8 cellular contexts compared by ENCODE assay signal in genomic region chr15:73560501-73561117, GRCh38.
A peak's percentile ranks its signal among the peaks of the same experiment; 100 is the strongest.
DNase-seq lines count a peak whose midpoint lies in the region; ATAC-seq and TF ChIP-seq lines count a peak whose summit lies in the region.

No MANE protein-coding gene starts in this region.

- TF ChIP-seq CTCF in LNCaP clone FGC (IDR thresholded peaks at IDR 0.05; ENCODE audit: control insufficient read depth, extremely low read depth, insufficient read depth), result peak; percentile 48
- peak in 4 of 6 experiments; percentile 54 to 63 (median 60) for TF ChIP-seq CTCF in Peyer's patch (IDR thresholded peaks at IDR 0.05)

- TF ChIP-seq POLR2A in Peyer's patch (IDR thresholded peaks at IDR 0.05), result no peak

- H3K4me3 Mint-ChIP-seq in effector memory CD8-positive, alpha-beta T cell, result no peak overlapping the region
- no peak overlapping the region for H3K4me3 Mint-ChIP-seq in naive B cell

- H3K4me3 ChIP-seq in LNCaP clone FGC (ENCODE audit: low read depth, low read length) (no peak overlapping the region), Peyer's patch (no peak overlapping the region)

- H3K9me3 Mint-ChIP-seq in effector memory CD8-positive, alpha-beta T cell, result no peaks in the 10 kb centered on the region
- H3K9me3 Mint-ChIP-seq in naive B cell, result no peaks in the 10 kb centered on the region

- H3K27me3 Mint-ChIP-seq in effector memory CD8-positive, alpha-beta T cell, result no peaks in the 10 kb centered on the region
- H3K27me3 Mint-ChIP-seq in naive B cell, result no peaks in the 10 kb centered on the region

- peaks cover 0 to 75% (median 0%) of the 10 kb centered on the region in 3 donors for H3K36me3 ChIP-seq in Peyer's patch

- DNase-seq in DMS53 treated with DMSO at 0.1 percent for 48 hours (lab: John Stamatoyannopoulos, UW; ENCODE audit: unreplicated experiment) (peak; percentile 69), LNCaP clone FGC (ENCODE audit: low read depth) (peak; percentile 71), Peyer's patch (no peak), naive B cell (peak; percentile 24)
- DNase-seq in effector memory CD8-positive, alpha-beta T cell, result peak; percentile 5 to 6 (median 6)

- H3K27ac Mint-ChIP-seq in effector memory CD8-positive, alpha-beta T cell, result no peak overlapping the region
- H3K27ac Mint-ChIP-seq in naive B cell, result no peak overlapping the region

- peaks cover 27% of the 10 kb centered on the region for H3K36me3 Mint-ChIP-seq in effector memory CD8-positive, alpha-beta T cell (ENCODE audit: insufficient read depth)
- peaks cover 0 to 12% of the 10 kb centered on the region in 2 donors for H3K36me3 Mint-ChIP-seq in naive B cell

- H3K9me3 ChIP-seq in Peyer's patch, result no peaks in the 10 kb centered on the region

- no peak overlapping the region for H3K27ac ChIP-seq in Peyer's patch

- H3K27me3 ChIP-seq in Peyer's patch, result no peaks in the 10 kb centered on the region

- H3K4me1 ChIP-seq in Peyer's patch, result no peaks in the 10 kb centered on the region

- peaks cover 0 to 2% of the 10 kb centered on the region in 2 donors for H3K4me1 Mint-ChIP-seq in effector memory CD8-positive, alpha-beta T cell (ENCODE audit: low read depth in 2 of 2)
- no peaks in the 10 kb centered on the region for H3K4me1 Mint-ChIP-seq in naive B cell

- ATAC-seq in effector memory CD8-positive, alpha-beta T cell (replicated peaks), result peak; percentile 54
- ATAC-seq in naive B cell (ENCODE audit: low read depth in 2 of 2), result peak; percentile 43 to 45
- no peak for ATAC-seq in HG03135 (IDR thresholded peaks at IDR 0.05; ENCODE audit: unreplicated experiment)
- ATAC-seq in HG02852 (IDR thresholded peaks at IDR 0.05; ENCODE audit: unreplicated experiment), result no peak
- no peak for ATAC-seq in HG02588 (IDR thresholded peaks at IDR 0.05; ENCODE audit: unreplicated experiment)

Comparison
In these comparisons a context has a peak if more than half of its experiments do, and no peak if none do; other contexts are left out.
1. DNase-seq: peak in DMS53 treated with DMSO at 0.1 percent for 48 hours (single experiment), LNCaP clone FGC (single experiment), effector memory CD8-positive, alpha-beta T cell (3 of 3) and naive B cell (single experiment); none in Peyer's patch (0 of 3).
2. ATAC-seq: peak in effector memory CD8-positive, alpha-beta T cell (single experiment) and naive B cell (2 of 2); none in HG03135 (single experiment), HG02852 (single experiment) and HG02588 (single experiment).